Comparison of ENCODE assay signal across 18 cellular contexts in genomic region chr10:86373828-86374227, GRCh38. TPM values are rescaled to one million over a fixed set of nuclear protein-coding genes. Genes with fewer than 3 reads are reported as not detected.
A peak's percentile ranks its signal among the peaks of the same experiment; 100 is the strongest.
DNase-seq lines count a peak whose midpoint lies in the region; ATAC-seq, FAIRE-seq and TF ChIP-seq lines count a peak whose summit lies in the region.
"Had no signal": no experiment of that assay in that cellular context is flagged by ENCODE, and none has a peak within 500 bp of the region (broad histone marks: within the 10 kb centered on the region; RNA-seq: fewer than 3 reads in every experiment).

No MANE protein-coding gene starts in this region.

- no peak for FAIRE-seq in HepG2 (lab: Jason Lieb, UNC)
- FAIRE-seq: A549, GM12891, GM18507, H1 had no signal

- H3K27ac ChIP-seq in right lobe of liver (no peak overlapping the region), HepG2 (ENCODE audit: extremely low read length, insufficient read depth, low read length) (no peak overlapping the region), testis (no peak overlapping the region)
- H3K27ac ChIP-seq: A549, C4-2B, KMS-11 had no signal

- TF ChIP-seq POLR2A in right lobe of liver (IDR thresholded peaks at IDR 0.05) (no peak), HepG2 (IDR thresholded peaks at IDR 0.05; ENCODE audit: insufficient read depth in 1 of 2, low read depth in 2 of 2, low read length in 2 of 2) (no peak), testis (IDR thresholded peaks at IDR 0.05) (no peak)

- H3K36me3 ChIP-seq in right lobe of liver = no peaks in the 10 kb centered on the region
- H3K36me3 ChIP-seq in HepG2 (replicated peaks in 1 of 2; ENCODE audit: control insufficient read depth in 1 of 2, insufficient read depth in 2 of 2, low read length in 2 of 2) = no peaks in the 10 kb centered on the region
- no peaks in the 10 kb centered on the region for H3K36me3 ChIP-seq in testis (ENCODE audit: low read depth, missing control alignments)

- CTCF ChIA-PET in HepG2 (lab: Yijun Ruan, JAX; ENCODE audit: low intra/inter-chr PET ratio, low total read pairs) = no interaction called here

- intact Hi-C loops in right lobe of liver (cut with DNase I) = loop anchor here (10.0 kb wide), 2 partner anchors 269 to 589 kb away; no protein-coding TSS in a partner anchor
- intact Hi-C loops in HepG2 (cut with micrococcal nuclease; ENCODE audit: unreplicated experiment) = no loop called here
- intact Hi-C loops in testis (cut with DNase I; ENCODE audit: low total_unique reads) = no loop called here

- no peaks in the 10 kb centered on the region for H3K9me3 ChIP-seq in right lobe of liver
- H3K9me3 ChIP-seq in HepG2 (ENCODE audit: low read length) = no peaks in the 10 kb centered on the region
- H3K9me3 ChIP-seq in testis = no peaks in the 10 kb centered on the region
- H3K9me3 ChIP-seq: A549 had no signal

- ATAC-seq in right lobe of liver = no peak
- no peak for ATAC-seq in HepG2
- ATAC-seq in left lobe of liver = no peak
- no peak for ATAC-seq in GM18520 (IDR thresholded peaks at IDR 0.05; ENCODE audit: unreplicated experiment)
- no peak for ATAC-seq in GM18519 (IDR thresholded peaks at IDR 0.05; ENCODE audit: low FRiP score, unreplicated experiment)
- ATAC-seq: A549 had no signal

- H3K79me2 ChIP-seq in HepG2 (ENCODE audit: insufficient read depth, low read length) = no peaks in the 10 kb centered on the region

- no peak overlapping the region for H2AFZ ChIP-seq in HepG2 (ENCODE audit: low read length)

- no peak overlapping the region for H3K4me3 ChIP-seq in right lobe of liver
- no peak overlapping the region for H3K4me3 ChIP-seq in HepG2 (replicated peaks in 1 of 3; ENCODE audit: insufficient read depth in 1 of 3, low read depth in 2 of 3, low read length in 3 of 3)
- H3K4me3 ChIP-seq in testis = no peak overlapping the region
- H3K4me3 ChIP-seq: A549 had no signal

- no TSS peak for BruUV-seq in HepG2 (replicated peaks; lab: Mats Ljungman, UMichigan)

- in situ Hi-C loops in HepG2 (cut with HindIII; ENCODE audit: extremely low pct_ligation_motif_present, low pct_unique_long_range_greater_than_20kb) = loop anchor here (10.0 kb wide), 1 partner anchor 109 kb away; no protein-coding TSS in a partner anchor

- 69% methylated on average over 4 of the region's 7 CpGs for WGBS in right lobe of liver (ENCODE audit: insufficient coverage, low coverage, low lambda C conversion rate, missing lambda C conversion rate)
- WGBS in HepG2 (ENCODE audit: low lambda C conversion rate) = 10% methylated on average over 6 of the region's 7 CpGs
- 78% methylated on average over 7 of the region's 7 CpGs for WGBS in testis, 2 donors

- H3K27me3 ChIP-seq in right lobe of liver (no peaks in the 10 kb centered on the region), HepG2 (ENCODE audit: control insufficient read depth in 1 of 2, insufficient read depth in 2 of 2, low read length in 2 of 2) (peaks cover 9 to 66% of the 10 kb centered on the region in 2 experiments), testis (no peaks in the 10 kb centered on the region)

- POLR2A ChIA-PET in HepG2 (lab: Yijun Ruan, JAX) = no interaction called here

- TF ChIP-seq EP300 in HepG2 (IDR thresholded peaks at IDR 0.05; ENCODE audit: low read depth in 2 of 2, low read length in 2 of 2) (no peak), HepG2 (CRISPR knock-in tag; IDR thresholded peaks at IDR 0.05; ENCODE audit: borderline replicate concordance) (no peak)

- DNase-seq in right lobe of liver (peak in 2 of 3 donors; percentile 23 to 24), HepG2 (ENCODE audit: low spot score) (no peak), left lobe of liver (ENCODE audit: low spot score) (peak; percentile 30), testis (peak; percentile 10), nucleus accumbens (lab: John Stamatoyannopoulos, UW) (no peak)
- DNase-seq: GF-D8, NCI-H1436, NCI-H2029 treated with DMSO at 0.1 percent for 48 hours, NCI-H510A treated with DMSO at 0.1 percent for 48 hours had no signal

- H3K4me2 ChIP-seq in HepG2 (ENCODE audit: low read depth, low read length) = no peak overlapping the region
- H3K4me2 ChIP-seq: A549, KMS-11 had no signal

- TF ChIP-seq CTCF in right lobe of liver (IDR thresholded peaks at IDR 0.05) (no peak), HepG2 (CRISPR knock-in tag; IDR thresholded peaks at IDR 0.05) (no peak), testis (IDR thresholded peaks at IDR 0.05) (no peak)

- no peak for TF ChIP-seq RAD21 in HepG2 (CRISPR knock-in tag; IDR thresholded peaks at IDR 0.05)

- no peak overlapping the region for H3K9ac ChIP-seq in HepG2 (ENCODE audit: insufficient read depth, low read depth, low read length)
- H3K9ac ChIP-seq: KMS-11 had no signal

- peaks cover 3% of the 10 kb centered on the region; the same call in 1 of the 2 replicates for H4K20me1 ChIP-seq in HepG2 (ENCODE audit: insufficient read depth, low read length)

- H3K4me1 ChIP-seq in right lobe of liver = peaks cover 0 to 4% (median 0%) of the 10 kb centered on the region in 4 donors
- no peaks in the 10 kb centered on the region for H3K4me1 ChIP-seq in HepG2 (ENCODE audit: insufficient read depth, low read length)
- H3K4me1 ChIP-seq in testis = peaks cover 4% of the 10 kb centered on the region
- H3K4me1 ChIP-seq: A549 had no signal

TF ChIP-seq in HepG2, 621 proteins besides CTCF, POLR2A, EP300 and RAD21:
- TF ChIP-seq NFATC3 (CRISPR knock-in tag; IDR thresholded peaks at IDR 0.05) = no peak
- TF ChIP-seq, protein P1, sequence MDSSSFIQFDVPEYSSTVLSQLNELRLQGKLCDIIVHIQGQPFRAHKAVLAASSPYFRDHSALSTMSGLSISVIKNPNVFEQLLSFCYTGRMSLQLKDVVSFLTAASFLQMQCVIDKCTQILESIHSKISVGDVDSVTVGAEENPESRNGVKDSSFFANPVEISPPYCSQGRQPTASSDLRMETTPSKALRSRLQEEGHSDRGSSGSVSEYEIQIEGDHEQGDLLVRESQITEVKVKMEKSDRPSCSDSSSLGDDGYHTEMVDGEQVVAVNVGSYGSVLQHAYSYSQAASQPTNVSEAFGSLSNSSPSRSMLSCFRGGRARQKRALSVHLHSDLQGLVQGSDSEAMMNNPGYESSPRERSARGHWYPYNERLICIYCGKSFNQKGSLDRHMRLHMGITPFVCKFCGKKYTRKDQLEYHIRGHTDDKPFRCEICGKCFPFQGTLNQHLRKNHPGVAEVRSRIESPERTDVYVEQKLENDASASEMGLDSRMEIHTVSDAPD (CRISPR knock-in tag; IDR thresholded peaks at IDR 0.05) = no peak
- TF ChIP-seq HOXA7 (CRISPR knock-in tag; IDR thresholded peaks at IDR 0.05) = no peak
- TF ChIP-seq IKZF1 (IDR thresholded peaks at IDR 0.05) = no peak

RNA-seq across cellular contexts. Expression of gene GRID1, which starts 7.2 kb away (rescaled TPM):
- total RNA-seq in right lobe of liver (1 to 10 TPM in 2 of 6 experiments, under 1 TPM in 4; 0.05 to 1.9 (median 0.81) TPM), HepG2 (2016; rRNA removed; fragmentation: Illumina TruSeq; extraction: Trizol) (not detected in 2 replicates), left lobe of liver (0.58 TPM), testis (10 to 100 TPM in 1 of 2 donors, 1 to 10 TPM in 1; 8.1 to 16.7 TPM)
- not detected in 2 replicates for total RNA-seq in HepG2 (2016; cell fraction: cytosol; rRNA removed; fragmentation: Illumina TruSeq; extraction: Trizol; ENCODE audit: low read depth)
- not detected in 2 replicates for total RNA-seq in HepG2 (2016; cell fraction: insoluble cytoplasmic fraction; rRNA removed; fragmentation: Illumina TruSeq; extraction: Trizol)
- total RNA-seq in HepG2 (2016; cell fraction: membrane; rRNA removed; fragmentation: Illumina TruSeq; extraction: Trizol) = not detected in 2 replicates
- total RNA-seq in HepG2 (2016; cell fraction: nucleus; rRNA removed; fragmentation: Illumina TruSeq; extraction: Trizol) = not detected in 2 replicates
- polyA plus RNA-seq in HepG2 (2011; rRNA removed) (0.03 and 0.05 TPM in 2 replicates), testis (ENCODE audit: insufficient read depth, low read depth, low replicate concordance) (7.4 TPM)
- polyA plus RNA-seq in HepG2 (2011; cell fraction: cytosol; rRNA removed) = 0.01 and 0.03 TPM in 2 replicates
- polyA plus RNA-seq in HepG2 (2011; cell fraction: nucleus; rRNA removed) = not detected in 2 replicates
- not detected in 2 replicates for polyA plus RNA-seq in HepG2 (2012)
- polyA plus RNA-seq in HepG2 (2016; cell fraction: cytosol; fragmentation: Illumina TruSeq; extraction: Trizol; ENCODE audit: low read depth) = not detected in 2 replicates
- not detected in 2 replicates for polyA plus RNA-seq in HepG2 (2016; cell fraction: insoluble cytoplasmic fraction; fragmentation: Illumina TruSeq; extraction: Trizol; ENCODE audit: low read depth)
- polyA plus RNA-seq in HepG2 (2016; cell fraction: membrane; fragmentation: Illumina TruSeq; extraction: Trizol; ENCODE audit: low read depth) = not detected in 2 replicates
- polyA plus RNA-seq in HepG2 (2016; cell fraction: nucleus; fragmentation: Illumina TruSeq; extraction: Trizol; ENCODE audit: insufficient read depth, low read depth) = not detected in 2 replicates
- 5.3 TPM in 1 of 2 replicates, not detected in the other for polyA minus RNA-seq in HepG2 (2011; rRNA and poly(A)+ RNA removed; ENCODE audit: low replicate concordance)
- not detected in 2 replicates for polyA minus RNA-seq in HepG2 (2011; cell fraction: cytosol; rRNA and poly(A)+ RNA removed)
- polyA minus RNA-seq in HepG2 (2011; cell fraction: nucleus; rRNA and poly(A)+ RNA removed) = 0.25 TPM in 1 of 2 replicates, not detected in the other
- total RNA-seq: M059J had no signal

Comparison
In these comparisons a context has a peak if more than half of its experiments do, and no peak if none do; other contexts are left out.
1. DNase-seq: peak in right lobe of liver (2 of 3), left lobe of liver (single experiment) and testis (single experiment); none in HepG2 (single experiment) and nucleus accumbens (0 of 56).
2. intact Hi-C loops: an anchor here in right lobe of liver (10.0 kb wide); none called in HepG2 and testis.